In genomic region chr12:124386059-124386458, GRCh38 we compare ENCODE assay signal across 1 cellular context.
TF ChIP-seq lines count a peak whose summit lies in the region.

No MANE protein-coding gene starts in this region.

TF ChIP-seq in GM23338, 12 proteins besides CTCF, POLR2A, EP300 and RAD21 (continued from another document):
- TF ChIP-seq ZNF462 (CRISPR knock-in tag; IDR thresholded peaks at IDR 0.05) = no peak
- no peak for TF ChIP-seq REST (IDR thresholded peaks at IDR 0.05; ENCODE audit: unreplicated experiment)
